Comparison of ENCODE assay signal across 1 cellular context in genomic region chr2:218271487-218271797, GRCh38.
TF ChIP-seq lines count a peak whose summit lies in the region.

No MANE protein-coding gene starts in this region.

TF ChIP-seq in K562, 482 proteins besides CTCF, POLR2A, EP300 and RAD21:
- TF ChIP-seq MCM2 (IDR thresholded peaks at IDR 0.05; ENCODE audit: low read depth) (no peak), SP1 (CRISPR knock-in tag; IDR thresholded peaks at IDR 0.05) (0 out of 2 replicates have a peak, but pooled peaks have one; percentile 27), ZNF507 (tag; conservative IDR thresholded peaks at IDR 0.05) (no peak), ZNF431 (CRISPR knock-in tag; IDR thresholded peaks at IDR 0.05) (no peak), CBX8 (IDR thresholded peaks at IDR 0.05; ENCODE audit: borderline replicate concordance, extremely low read depth, low read depth, low read length, poor library complexity, severe bottlenecking) (no peak), XRCC3 (IDR thresholded peaks at IDR 0.05) (no peak)
TF ChIP-seq in K562: peak in this region for 1.
